In the genomic region with DNA sequence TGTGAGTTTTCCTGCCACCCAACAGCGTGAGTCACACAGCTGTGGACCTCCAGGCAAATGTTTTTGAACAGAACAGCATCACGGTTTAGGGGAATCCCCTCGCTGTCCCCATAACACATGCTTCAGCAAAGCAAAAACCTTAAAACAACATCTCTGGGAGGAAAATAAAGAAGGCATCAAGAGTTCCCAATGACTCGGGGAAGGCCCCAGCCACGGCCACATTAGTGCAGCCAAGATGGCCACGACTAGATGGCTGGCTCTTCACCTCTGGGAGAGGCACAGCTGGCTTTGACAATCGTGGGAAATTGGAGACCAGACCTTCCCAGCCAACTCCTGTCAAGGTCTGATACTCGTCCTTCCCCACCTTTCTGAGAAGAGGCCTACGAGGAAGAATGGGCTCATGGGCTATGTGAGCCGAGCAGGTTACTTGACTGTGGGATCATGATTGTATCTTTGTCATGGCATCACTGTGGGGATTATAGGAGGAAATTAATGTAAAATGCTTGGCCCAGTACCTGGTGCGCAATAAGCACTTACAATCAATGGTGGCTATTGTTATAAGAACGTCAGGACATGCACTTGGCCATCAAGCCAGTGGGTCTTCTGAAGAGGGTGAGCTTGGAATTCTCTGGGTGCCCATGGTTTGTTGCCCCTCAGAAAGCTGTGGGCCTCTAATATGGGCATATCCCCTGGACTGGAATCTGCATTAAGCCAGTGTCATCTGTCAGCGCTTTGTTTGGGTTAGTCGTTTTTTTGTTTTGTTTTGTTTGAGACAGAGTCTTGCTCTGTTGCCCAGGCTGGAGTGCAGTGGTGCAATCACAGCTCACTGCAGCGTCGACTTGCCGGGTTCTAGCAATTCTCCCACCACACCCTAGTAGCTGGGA, we compare ENCODE assay signal across 9 cellular contexts. TPM values are rescaled to one million over a fixed set of nuclear protein-coding genes. Genes with fewer than 3 reads are reported as not detected.
DNase-seq lines count a peak whose midpoint lies in the region; ATAC-seq lines count a peak whose summit lies in the region.
"Had no signal": no experiment of that assay in that cellular context is flagged by ENCODE, and none has a peak within 500 bp of the region (broad histone marks: within the 10 kb centered on the region; RNA-seq: fewer than 3 reads in every experiment).

No MANE protein-coding gene starts in this region.

- in situ Hi-C loops in HAP-1 (cut with MboI; ENCODE audit: low sequenced_read_pairs): no loop called here

- no peaks in the 10 kb centered on the region for H3K36me3 ChIP-seq in skeletal muscle satellite cell (ENCODE audit: insufficient read depth, low read length)
- H3K36me3 ChIP-seq in HAP-1 (replicated peaks): no peaks in the 10 kb centered on the region

- H3K9ac ChIP-seq in skeletal muscle satellite cell (ENCODE audit: low read depth, low read length): no peak overlapping the region

- H3K4me1 ChIP-seq in skeletal muscle satellite cell (ENCODE audit: control insufficient read depth, insufficient read depth, low read length) (peaks cover 11% of the 10 kb centered on the region), HAP-1 (peaks cover 7% of the 10 kb centered on the region)

- H3K9me3 ChIP-seq in skeletal muscle satellite cell (replicated peaks; ENCODE audit: low read length): no peaks in the 10 kb centered on the region
- no peaks in the 10 kb centered on the region for H3K9me3 ChIP-seq in HAP-1

- H3K27me3 ChIP-seq in skeletal muscle satellite cell (ENCODE audit: control insufficient read depth, insufficient read depth, low read length): peaks cover 4% of the 10 kb centered on the region
- H3K27me3 ChIP-seq in HAP-1 (ENCODE audit: low read depth): no peaks in the 10 kb centered on the region

- H3K4me3 ChIP-seq in skeletal muscle satellite cell (ENCODE audit: low read length) (no peak overlapping the region), HAP-1 (no peak overlapping the region)

- peak; percentile 51 for ATAC-seq in GM19324 (IDR thresholded peaks at IDR 0.05; ENCODE audit: low FRiP score, unreplicated experiment)
- ATAC-seq in esophagus mucosa: peak; percentile 70

- H3K4me2 ChIP-seq in skeletal muscle satellite cell (ENCODE audit: low read length): peak overlapping the region; percentile 42

- peak; percentile 66 for DNase-seq in HS-27A (ENCODE audit: low read depth)
- DNase-seq in activated CD8-positive, alpha-beta memory T cell treated with anti-CD3 and anti-CD28 coated beads for 24 hours: peak; percentile 84
- DNase-seq in NCI-H2107 treated with DMSO at 0.1 percent for 48 hours (lab: John Stamatoyannopoulos, UW; ENCODE audit: unreplicated experiment): no peak
- DNase-seq in HAP-1 (ENCODE audit: low spot score in 2 of 2): no peak
- no peak for DNase-seq in SIG-M5 treated with dmso at 0.1 percent for 504 hours (lab: John Stamatoyannopoulos, UW; ENCODE audit: unreplicated experiment)

RNA-seq across cellular contexts. Expression of a gene that starts 43.6 kb away (rescaled TPM):
- total RNA-seq in esophagus mucosa: 9.8 TPM
- not detected in 2 replicates for total RNA-seq in skeletal muscle satellite cell (2012; rRNA removed)
- total RNA-seq: glomerular endothelial cell had no signal

Comparison
In these comparisons a context has a peak if more than half of its experiments do, and no peak if none do; other contexts are left out.
1. DNase-seq: peak in HS-27A (single experiment) and activated CD8-positive, alpha-beta memory T cell treated with anti-CD3 and anti-CD28 coated beads for 24 hours (single experiment); none in NCI-H2107 treated with DMSO at 0.1 percent for 48 hours (single experiment), HAP-1 (0 of 2) and SIG-M5 treated with dmso at 0.1 percent for 504 hours (single experiment).